Comparison of ENCODE assay signal across 18 cellular contexts in the genomic region with DNA sequence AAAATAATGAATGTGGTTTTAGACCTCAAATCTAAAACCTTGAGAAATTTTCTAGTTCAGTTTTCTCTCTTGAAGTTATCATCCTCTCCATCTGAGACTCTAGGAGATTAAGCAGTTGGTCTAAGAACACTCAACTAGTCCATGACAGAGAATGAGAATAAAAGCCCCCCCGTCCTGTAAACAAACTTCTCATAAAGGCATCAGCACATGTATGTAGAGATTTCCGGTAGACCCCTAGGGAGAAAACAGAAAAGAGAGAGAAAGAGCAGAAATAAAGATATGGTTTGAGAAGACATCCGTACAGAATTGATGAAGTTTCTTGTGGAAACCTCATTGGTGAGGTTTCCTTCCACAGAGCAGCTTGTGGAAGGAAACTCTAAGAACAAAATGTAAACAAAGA. TPM values are rescaled to one million over a fixed set of nuclear protein-coding genes. Genes with fewer than 3 reads are reported as not detected.
DNase-seq lines count a peak whose midpoint lies in the region; ATAC-seq and TF ChIP-seq lines count a peak whose summit lies in the region.
"Had no signal": no experiment of that assay in that cellular context is flagged by ENCODE, and none has a peak within 500 bp of the region (broad histone marks: within the 10 kb centered on the region; RNA-seq: fewer than 3 reads in every experiment).

No MANE protein-coding gene starts in this region.

- no peaks in the 10 kb centered on the region for H3K36me3 ChIP-seq in BLaER1 treated with 17β-estradiol and CSF1 and Interleukin-3, amounts not matched to agents 10 nM and 100 nM
- H3K36me3 ChIP-seq in DOHH2 (ENCODE audit: control insufficient read depth, low read length): no peaks in the 10 kb centered on the region
- H3K36me3 ChIP-seq: SJSA1, thoracic aorta had no signal

- DNase-seq in T-helper 2 cell treated with Interferon-gamma antibody and Interleukin-4, amounts not matched to agents 5 μg/mL and 100 μg/mL, for 36 hours (ENCODE audit: low spot score): no peak
- peak in 2 of 3 donors; percentile 10 to 13 for DNase-seq in immature natural killer cell
- no peak for DNase-seq in posterior vena cava (ENCODE audit: low spot score)
- DNase-seq in activated effector memory CD4-positive, alpha-beta T cell treated with Interleukin-2 at 50 U/mL for 16 hours: no peak
- DNase-seq in erythroblast (lab: John Stamatoyannopoulos, UW): no peak
- DNase-seq: activated CD8-positive, alpha-beta memory T cell treated with anti-CD3 and anti-CD28 coated beads for 24 hours; head of caudate nucleus; NCI-H1092; NCI-H2107; NCI-H69; stimulated activated CD4-positive, alpha-beta T cell treated with anti-CD3 and anti-CD28 coated beads, Interleukin-4, amount 100 ng/mL, for 1 hour had no signal

- H3K9me2 ChIP-seq in DOHH2 (replicated peaks; ENCODE audit: control insufficient read depth, low read length): no peaks in the 10 kb centered on the region

- H3K9me3 Mint-ChIP-seq in T-helper 2 cell treated with Interferon-gamma antibody and Interleukin-4, amounts not matched to agents 5 μg/mL and 100 μg/mL, for 36 hours: no peaks in the 10 kb centered on the region
- H3K9me3 Mint-ChIP-seq in immature natural killer cell: no peaks in the 10 kb centered on the region

- H3K36me3 Mint-ChIP-seq in T-helper 2 cell treated with Interferon-gamma antibody and Interleukin-4, amounts not matched to agents 5 μg/mL and 100 μg/mL, for 36 hours (ENCODE audit: low read depth): peaks cover under 1% of the 10 kb centered on the region
- H3K36me3 Mint-ChIP-seq in immature natural killer cell: no peaks in the 10 kb centered on the region

- intact Hi-C loops in posterior vena cava (cut with DNase I): loop anchor here in 1 of 2 donors (10.0 kb wide), 1 partner anchor 1605 kb away; a partner anchor contains a TSS

- H3K9me3 ChIP-seq in BLaER1 treated with 17β-estradiol and CSF1 and Interleukin-3, amounts not matched to agents 10 nM and 100 nM (replicated peaks in 1 of 11): 0 out of 22 replicates have a peak, but pooled peaks cover 0 to 3% (median 0%) of the 10 kb centered on the region in 11 experiments
- H3K9me3 ChIP-seq in DOHH2 (ENCODE audit: control insufficient read depth, insufficient read depth, low read length): no peaks in the 10 kb centered on the region
- H3K9me3 ChIP-seq: thoracic aorta had no signal

- H4K20me1 ChIP-seq in BLaER1 treated with 17β-estradiol and CSF1 and Interleukin-3, amounts not matched to agents 10 nM and 100 nM: no peaks in the 10 kb centered on the region
- H4K20me1 ChIP-seq in DOHH2 (ENCODE audit: control insufficient read depth, insufficient read depth, low read depth, low read length): no peaks in the 10 kb centered on the region

- peak overlapping the region; percentile 94 for H3K27ac Mint-ChIP-seq in T-helper 2 cell treated with Interferon-gamma antibody and Interleukin-4, amounts not matched to agents 5 μg/mL and 100 μg/mL, for 36 hours
- peak overlapping the region; percentile 64 to 98 (median 93) for H3K27ac Mint-ChIP-seq in immature natural killer cell

- H3K4me2 ChIP-seq in BLaER1 treated with 17β-estradiol and CSF1 and Interleukin-3, amounts not matched to agents 10 nM and 100 nM: peak overlapping the region; percentile 56 to 85 (median 75)
- peak overlapping the region; percentile 29 for H3K4me2 ChIP-seq in DOHH2 (ENCODE audit: low read length)

- peak overlapping the region; percentile 82 for H3K4me3 Mint-ChIP-seq in T-helper 2 cell treated with Interferon-gamma antibody and Interleukin-4, amounts not matched to agents 5 μg/mL and 100 μg/mL, for 36 hours
- peak overlapping the region; percentile 59 to 82 (median 70) for H3K4me3 Mint-ChIP-seq in immature natural killer cell

- H3K4me1 Mint-ChIP-seq in T-helper 2 cell treated with Interferon-gamma antibody and Interleukin-4, amounts not matched to agents 5 μg/mL and 100 μg/mL, for 36 hours (ENCODE audit: low read depth): peaks cover 73% of the 10 kb centered on the region
- peaks cover 71 to 92% of the 10 kb centered on the region in 2 donors for H3K4me1 Mint-ChIP-seq in immature natural killer cell

- peaks cover 0 to 17% (median 14%) of the 10 kb centered on the region in 11 experiments; a peak in 17 of 22 replicates for H3K27me3 ChIP-seq in BLaER1 treated with 17β-estradiol and CSF1 and Interleukin-3, amounts not matched to agents 10 nM and 100 nM
- H3K27me3 ChIP-seq in DOHH2 (ENCODE audit: control insufficient read depth, low read length): peaks cover 7% of the 10 kb centered on the region; the same call in 1 of the 2 replicates
- H3K27me3 ChIP-seq: SJSA1 had no signal

- TF ChIP-seq POLR2A in erythroblast (IDR thresholded peaks at IDR 0.05; ENCODE audit: low read length): no peak

- H3K27me3 Mint-ChIP-seq in T-helper 2 cell treated with Interferon-gamma antibody and Interleukin-4, amounts not matched to agents 5 μg/mL and 100 μg/mL, for 36 hours (ENCODE audit: low read depth): peaks cover 4% of the 10 kb centered on the region
- H3K27me3 Mint-ChIP-seq in immature natural killer cell (ENCODE audit: low read depth in 3 of 3): peaks cover 6 to 9% (median 7%) of the 10 kb centered on the region in 3 donors

- H3K79me2 ChIP-seq in DOHH2 (ENCODE audit: control insufficient read depth, low read length): no peaks in the 10 kb centered on the region
- H3K79me2 ChIP-seq: parathyroid adenoma had no signal

- H3K27ac ChIP-seq in BLaER1 treated with 17β-estradiol and CSF1 and Interleukin-3, amounts not matched to agents 10 nM and 100 nM: peak overlapping the region in 10 of 11 experiments; percentile 42 to 74 (median 66); a peak in 20 of 22 replicates
- no peak overlapping the region for H3K27ac ChIP-seq in DOHH2 (ENCODE audit: low read depth, low read length)
- H3K27ac ChIP-seq: parathyroid adenoma, SJSA1, thoracic aorta had no signal

- no peak for ATAC-seq in GM21360 (IDR thresholded peaks at IDR 0.05; ENCODE audit: unreplicated experiment)
- ATAC-seq: K562 had no signal

- peak overlapping the region; percentile 4 to 54 (median 34); a peak in 13 of 20 replicates for H3K4me3 ChIP-seq in BLaER1 treated with 17β-estradiol and CSF1 and Interleukin-3, amounts not matched to agents 10 nM and 100 nM
- 0 out of 2 replicates have a peak overlapping the region, but pooled peaks have one; percentile 1 for H3K4me3 ChIP-seq in DOHH2 (ENCODE audit: low read length)
- H3K4me3 ChIP-seq: K562, SJSA1, thoracic aorta had no signal

- peaks cover 8% of the 10 kb centered on the region; the same call in 1 of the 2 replicates for H3F3A ChIP-seq in DOHH2 (ENCODE audit: control insufficient read depth, insufficient read depth)

- peaks cover 46 to 78% (median 59%) of the 10 kb centered on the region in 10 experiments for H3K4me1 ChIP-seq in BLaER1 treated with 17β-estradiol and CSF1 and Interleukin-3, amounts not matched to agents 10 nM and 100 nM
- H3K4me1 ChIP-seq in DOHH2 (ENCODE audit: control insufficient read depth, low read length): peaks cover 40% of the 10 kb centered on the region
- H3K4me1 ChIP-seq: parathyroid adenoma had no signal

- H3K9ac ChIP-seq in BLaER1 treated with 17β-estradiol and CSF1 and Interleukin-3, amounts not matched to agents 10 nM and 100 nM: peak overlapping the region; percentile 8 to 65 (median 51); a peak in 19 of 22 replicates
- H3K9ac ChIP-seq: parathyroid adenoma had no signal

- TF ChIP-seq CTCF in DOHH2 (IDR thresholded peaks at IDR 0.05; ENCODE audit: low read depth, low read length, poor library complexity, severe bottlenecking): no peak

RNA-seq across cellular contexts. Expression of a gene that starts 3.2 kb away (rescaled TPM):
- polyA plus RNA-seq in immature natural killer cell: 1 to 10 TPM; 2.7 to 5.9 (median 3.2) TPM
- total RNA-seq in posterior vena cava: 10 to 100 TPM in 1 of 2 donors, 1 to 10 TPM in 1; 9.7 to 10.4 TPM

Comparison
In these comparisons a context has a peak if more than half of its experiments do, and no peak if none do; other contexts are left out.
1. DNase-seq: peak in immature natural killer cell (2 of 3); none in T-helper 2 cell treated with Interferon-gamma antibody and Interleukin-4, amounts not matched to agents 5 μg/mL and 100 μg/mL, for 36 hours (single experiment), posterior vena cava (single experiment), activated effector memory CD4-positive, alpha-beta T cell treated with Interleukin-2 at 50 U/mL for 16 hours (single experiment) and erythroblast (0 of 2).